ENCODE assay signal across 8 cellular contexts in the genomic region with DNA sequence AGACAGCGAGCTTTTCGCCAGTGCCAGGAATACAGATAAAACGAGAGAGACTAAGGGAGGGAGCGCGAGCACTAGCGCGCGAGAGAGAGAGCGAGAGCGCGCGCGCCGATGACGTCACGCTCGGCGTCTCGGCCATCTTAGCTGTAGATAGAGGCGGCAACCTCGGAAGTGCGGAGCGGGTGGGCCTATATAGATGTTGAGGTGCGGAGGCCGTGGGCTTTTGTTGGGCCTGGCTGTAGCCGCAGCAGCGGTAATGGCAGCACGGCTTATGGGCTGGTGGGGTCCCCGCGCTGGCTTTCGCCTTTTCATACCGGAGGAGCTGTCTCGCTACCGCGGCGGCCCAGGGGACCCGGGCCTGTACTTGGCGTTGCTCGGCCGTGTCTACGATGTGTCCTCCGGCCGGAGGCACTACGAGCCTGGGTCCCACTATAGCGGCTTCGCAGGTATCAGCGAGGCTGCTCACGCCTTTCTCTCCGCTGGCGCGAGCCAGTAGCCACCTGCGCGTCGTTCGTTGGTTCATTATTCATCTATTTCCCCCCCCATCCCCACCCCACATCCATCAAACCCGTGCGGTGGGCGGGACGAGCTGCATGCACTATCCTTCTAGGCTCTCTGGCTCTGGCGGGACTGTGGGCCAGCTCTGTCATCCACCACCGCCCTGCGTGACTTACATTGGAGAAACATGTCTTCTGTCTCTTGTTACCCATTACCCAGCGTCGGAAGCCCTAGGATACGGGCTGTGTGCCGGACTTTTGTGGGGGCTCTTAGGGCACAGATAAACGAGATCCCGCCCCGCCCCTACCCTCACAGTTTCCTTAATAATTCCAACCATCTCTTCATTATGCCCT. TPM values are rescaled to one million over a fixed set of nuclear protein-coding genes. Genes with fewer than 3 reads are reported as not detected.
DNase-seq lines count a peak whose midpoint lies in the region; ATAC-seq, FAIRE-seq and TF ChIP-seq lines count a peak whose summit lies in the region.

No MANE protein-coding gene starts in this region.

- 1 to 2% methylated on average over 69 of the region's 69 CpGs for WGBS in pancreas, 2 donors
- WGBS in thyroid gland, 2 donors = 2 to 3% methylated on average over 40 to 56 of the region's 69 CpGs

- peak; percentile 88 for TF ChIP-seq POLR2A in GM10847 (IDR thresholded peaks at IDR 0.05; ENCODE audit: extremely low read depth, insufficient read length)
- peak; percentile 16 to 73 for TF ChIP-seq POLR2A in thyroid gland (IDR thresholded peaks at IDR 0.05)

- H3K9me3 ChIP-seq in cardiac muscle cell (ENCODE audit: low read depth) = no peaks in the 10 kb centered on the region
- no peaks in the 10 kb centered on the region for H3K9me3 ChIP-seq in pancreas
- H3K9me3 ChIP-seq in thyroid gland = no peaks in the 10 kb centered on the region

- no peaks in the 10 kb centered on the region for H3K36me3 ChIP-seq in cardiac muscle cell
- no peaks in the 10 kb centered on the region for H3K36me3 ChIP-seq in pancreas
- no peaks in the 10 kb centered on the region for H3K36me3 ChIP-seq in thyroid gland

- no peaks in the 10 kb centered on the region for H3K27me3 Mint-ChIP-seq in activated naive CD8-positive, alpha-beta T cell treated with anti-CD3 and anti-CD28 coated beads, Interleukin-2, amount 50 U/mL, for 24 hours

- intact Hi-C loops in pancreas (cut with DNase I) = no loop called here
- intact Hi-C loops in thyroid gland (cut with DNase I) = loop anchor here (5.0 kb wide), 1 partner anchor 224 kb away; the partner anchor contains the start of gene UBE2G1

- H3K4me1 Mint-ChIP-seq in activated naive CD8-positive, alpha-beta T cell treated with anti-CD3 and anti-CD28 coated beads, Interleukin-2, amount 50 U/mL, for 24 hours = peaks cover 50% of the 10 kb centered on the region

- H3K27me3 ChIP-seq in cardiac muscle cell = no peaks in the 10 kb centered on the region
- no peaks in the 10 kb centered on the region for H3K27me3 ChIP-seq in pancreas
- no peaks in the 10 kb centered on the region for H3K27me3 ChIP-seq in thyroid gland

- TF ChIP-seq CTCF in cardiac muscle cell (IDR thresholded peaks at IDR 0.05; ENCODE audit: low read depth, low read length) (no peak), pancreas (IDR thresholded peaks at IDR 0.05) (no peak), thyroid gland (IDR thresholded peaks at IDR 0.05) (peak in 1 of 6 experiments; percentile 11)

- H3K4me3 Mint-ChIP-seq in activated naive CD8-positive, alpha-beta T cell treated with anti-CD3 and anti-CD28 coated beads, Interleukin-2, amount 50 U/mL, for 24 hours = peak overlapping the region; percentile 94

- peak overlapping the region; percentile 98 for H3K27ac ChIP-seq in cardiac muscle cell
- H3K27ac ChIP-seq in pancreas = peak overlapping the region; percentile 88 to 98 (median 97)
- peak overlapping the region; percentile 95 to 99 (median 99) for H3K27ac ChIP-seq in thyroid gland

- H3K36me3 Mint-ChIP-seq in activated naive CD8-positive, alpha-beta T cell treated with anti-CD3 and anti-CD28 coated beads, Interleukin-2, amount 50 U/mL, for 24 hours (ENCODE audit: low read depth) = no peaks in the 10 kb centered on the region

- H3K4me1 ChIP-seq in cardiac muscle cell (ENCODE audit: low read depth) = peaks cover 10% of the 10 kb centered on the region
- peaks cover 10 to 30% (median 14%) of the 10 kb centered on the region in 3 donors for H3K4me1 ChIP-seq in pancreas
- H3K4me1 ChIP-seq in thyroid gland = peaks cover 24 to 27% of the 10 kb centered on the region in 2 donors

- DNase-seq in NCI-H1105 treated with DMSO at 0.1 percent for 48 hours (lab: John Stamatoyannopoulos, UW) (peak; percentile 94), SW 1271 (lab: John Stamatoyannopoulos, UW) (peak; percentile 81 to 90), cardiac muscle cell (ENCODE audit: low read depth in 1 of 2, low spot score in 1 of 2) (peak; percentile 95 to 96), pancreas (peak; percentile 85 to 93 (median 88)), thyroid gland (peak; percentile 88 to 90)
- peak; percentile 88 for DNase-seq in activated naive CD8-positive, alpha-beta T cell treated with anti-CD3 and anti-CD28 coated beads, Interleukin-2, amount 50 U/mL, for 24 hours

- H3K27ac Mint-ChIP-seq in activated naive CD8-positive, alpha-beta T cell treated with anti-CD3 and anti-CD28 coated beads, Interleukin-2, amount 50 U/mL, for 24 hours = peak overlapping the region; percentile 97

- no peaks in the 10 kb centered on the region for H3K9me3 Mint-ChIP-seq in activated naive CD8-positive, alpha-beta T cell treated with anti-CD3 and anti-CD28 coated beads, Interleukin-2, amount 50 U/mL, for 24 hours

- FAIRE-seq in pancreas (lab: Jason Lieb, UNC) = peak; percentile 34

- peak overlapping the region; percentile 95 for H3K4me3 ChIP-seq in cardiac muscle cell
- peak overlapping the region; percentile 95 to 100 (median 98) for H3K4me3 ChIP-seq in pancreas
- peak overlapping the region; percentile 66 to 98 (median 72) for H3K4me3 ChIP-seq in thyroid gland (replicated peaks in 1 of 3)

- ATAC-seq in HG02642 (IDR thresholded peaks at IDR 0.05; ENCODE audit: poor library complexity, unreplicated experiment) (peak; percentile 68), pancreas (peak; percentile 80 to 93 (median 85))
- ATAC-seq in activated naive CD8-positive, alpha-beta T cell treated with anti-CD3 and anti-CD28 coated beads, Interleukin-2, amount 50 U/mL, for 24 hours = peak; percentile 83

RNA-seq across cellular contexts. Expression of gene CYB5D2, which starts 0.8 kb away (rescaled TPM):
- total RNA-seq in cardiac muscle cell = 34.8 and 39.7 TPM in 2 replicates
- 25.2 and 33.7 TPM in 2 replicates for polyA plus RNA-seq in cardiac muscle cell
- 1 to 10 TPM; 6.7 to 9.1 (median 8.4) TPM for total RNA-seq in pancreas
- polyA plus RNA-seq in pancreas = 10 to 100 TPM; 11.7 to 18.4 TPM
- total RNA-seq in thyroid gland = 10 to 100 TPM; 45.9 to 62.8 (median 51.6) TPM

RNA-seq across cellular contexts. Expression of gene ZZEF1, which starts 1.0 kb away (rescaled TPM):
- total RNA-seq in cardiac muscle cell = 18.4 and 26.2 TPM in 2 replicates
- 6.0 and 7.1 TPM in 2 replicates for polyA plus RNA-seq in cardiac muscle cell
- 10 to 100 TPM; 22.7 to 31.6 (median 27.7) TPM for total RNA-seq in pancreas
- 10 to 100 TPM; 15.8 to 29.7 TPM for polyA plus RNA-seq in pancreas
- 100 to 1,000 TPM in 2 of 4 donors, 10 to 100 TPM in 2; 65.0 to 114 (median 88.4) TPM for total RNA-seq in thyroid gland

Comparison
In these comparisons a context has a peak if more than half of its experiments do, and no peak if none do; other contexts are left out.
1. Peak in every context shown above with its lines: DNase-seq, ATAC-seq, H3K4me3 ChIP-seq and H3K27ac ChIP-seq.